In genomic region chr16:77919761-77920415, GRCh38 we compare ENCODE assay signal across 29 cellular contexts.
"Had no signal": no experiment of that assay in that cellular context is flagged by ENCODE, and none has a peak within 500 bp of the region (broad histone marks: within the 10 kb centered on the region; RNA-seq: fewer than 3 reads in every experiment).

No MANE protein-coding gene starts in this region.

- H3K27ac ChIP-seq: breast epithelium, epithelial cell of prostate, esophagus squamous epithelium, gastrocnemius medialis, right lobe of liver, skin epidermis, testis, uterus had no signal

- ATAC-seq: gastrocnemius medialis; naive thymus-derived CD8-positive, alpha-beta T cell; right lobe of liver; stimulated activated naive CD8-positive, alpha-beta T cell treated with anti-CD3 and anti-CD28 coated beads, Interleukin-15, Interleukin-2, amounts not matched to agents 100 U/mL and 50 U/mL, for 24 hours; T-cell had no signal

- FAIRE-seq: endometrium had no signal

- H3K27ac Mint-ChIP-seq: activated CD4-positive, alpha-beta memory T cell treated with anti-CD3 and anti-CD28 coated beads for 36 hours; activated naive CD4-positive, alpha-beta T cell treated with anti-CD3 and anti-CD28 coated beads for 36 hours; activated naive CD8-positive, alpha-beta T cell treated with anti-CD3 and anti-CD28 coated beads, Interleukin-2, amount 10 ng/mL, durations not matched to agents 7 days and 5 days; activated T-helper 1 cell treated with anti-CD3 and anti-CD28 coated beads, Interleukin-12 subunit alpha, Interleukin-12 subunit beta, Interleukin-2, Interleukin-4 antibody, amounts not matched to agents 30 ng/mL and 10 ng/mL and 1 ng/mL, durations not matched to agents 14 hours and 24 hours and 36 hours; dendritic cell treated with granulocyte-macrophage colony-stimulating factor and Interleukin-4, amounts not matched to agents 40 ng/mL and 50 ng/mL, for 4 days; naive thymus-derived CD8-positive, alpha-beta T cell; T-cell; T-helper 2 cell treated with Interferon-gamma antibody and Interleukin-4, amounts not matched to agents 5 μg/mL and 100 μg/mL, for 36 hours had no signal

- H3K4me1 Mint-ChIP-seq: activated naive CD8-positive, alpha-beta T cell treated with anti-CD3 and anti-CD28 coated beads, Interleukin-2, amount 10 ng/mL, durations not matched to agents 7 days and 5 days; central memory CD8-positive, alpha-beta T cell; naive thymus-derived CD8-positive, alpha-beta T cell; T-cell had no signal

- H3K36me3 Mint-ChIP-seq: activated CD4-positive, alpha-beta memory T cell treated with anti-CD3 and anti-CD28 coated beads for 36 hours; activated naive CD8-positive, alpha-beta T cell treated with anti-CD3 and anti-CD28 coated beads, Interleukin-2, amount 10 ng/mL, durations not matched to agents 7 days and 5 days; naive thymus-derived CD8-positive, alpha-beta T cell; T-cell had no signal

- H3K4me1 ChIP-seq: breast epithelium, gastrocnemius medialis, right lobe of liver, testis, uterus had no signal

- H3K27me3 Mint-ChIP-seq: dendritic cell treated with granulocyte-macrophage colony-stimulating factor and Interleukin-4, amounts not matched to agents 40 ng/mL and 50 ng/mL, for 4 days had no signal

- H3K4me3 ChIP-seq: breast epithelium, esophagus squamous epithelium, gastrocnemius medialis, right lobe of liver, skin epidermis, testis, uterus had no signal

- DNase-seq: activated CD4-positive, alpha-beta memory T cell treated with anti-CD3 and anti-CD28 coated beads for 36 hours; activated CD4-positive, alpha-beta T cell treated with anti-CD3 and anti-CD28 coated beads for 4 hours; activated CD8-positive, alpha-beta memory T cell treated with anti-CD3 and anti-CD28 coated beads, Interleukin-2, amount 50 U/mL, for 4 hours; activated effector memory CD4-positive, alpha-beta T cell treated with anti-CD3 and anti-CD28 coated beads, Interleukin-2, amount 50 U/mL, for 16 hours; activated naive CD4-positive, alpha-beta T cell treated with anti-CD3 and anti-CD28 coated beads for 36 hours; activated naive CD8-positive, alpha-beta T cell treated with anti-CD3 and anti-CD28 coated beads, Interleukin-2, amount 10 ng/mL, durations not matched to agents 7 days and 5 days; activated T-cell treated with anti-CD3 and anti-CD28 coated beads, Interleukin-2, amount 50 U/mL, for 1 hour; effector CD8-positive, alpha-beta T cell; esophagus squamous epithelium; gastrocnemius medialis; glutamatergic neuron; islet precursor cell; naive thymus-derived CD8-positive, alpha-beta T cell; right lobe of liver; stimulated activated CD4-positive, alpha-beta T cell treated with anti-CD3 and anti-CD28 coated beads, Interleukin-12 subunit alpha, Interleukin-12 subunit beta, amount 100 ng/mL, for 4 hours; stimulated activated CD4-positive, alpha-beta T cell treated with anti-CD3 and anti-CD28 coated beads, Interleukin-4, amount 100 ng/mL, for 1 hour; stimulated activated naive CD8-positive, alpha-beta T cell treated with anti-CD3 and anti-CD28 coated beads, Interleukin-15, Interleukin-2, amounts not matched to agents 100 U/mL and 50 U/mL, for 24 hours; T-cell; trophoblast cell; uterus had no signal

- H3K9me3 Mint-ChIP-seq: activated CD4-positive, alpha-beta memory T cell treated with anti-CD3 and anti-CD28 coated beads for 36 hours; activated naive CD4-positive, alpha-beta T cell treated with anti-CD3 and anti-CD28 coated beads for 36 hours; activated naive CD8-positive, alpha-beta T cell treated with anti-CD3 and anti-CD28 coated beads, Interleukin-2, amount 10 ng/mL, durations not matched to agents 7 days and 5 days; activated T-helper 1 cell treated with anti-CD3 and anti-CD28 coated beads, Interleukin-12 subunit alpha, Interleukin-12 subunit beta, Interleukin-2, Interleukin-4 antibody, amounts not matched to agents 30 ng/mL and 10 ng/mL and 1 ng/mL, durations not matched to agents 14 hours and 24 hours and 36 hours; central memory CD8-positive, alpha-beta T cell; dendritic cell treated with granulocyte-macrophage colony-stimulating factor and Interleukin-4, amounts not matched to agents 40 ng/mL and 50 ng/mL, for 4 days; naive thymus-derived CD8-positive, alpha-beta T cell; T-cell; T-helper 2 cell treated with Interferon-gamma antibody and Interleukin-4, amounts not matched to agents 5 μg/mL and 100 μg/mL, for 36 hours had no signal

- H3K9me3 ChIP-seq: breast epithelium, esophagus squamous epithelium, gastrocnemius medialis, right lobe of liver, testis, uterus had no signal

- H3K36me3 ChIP-seq: breast epithelium, esophagus squamous epithelium, gastrocnemius medialis, right lobe of liver, uterus had no signal

- H3K27me3 ChIP-seq: breast epithelium, gastrocnemius medialis, right lobe of liver, testis, uterus had no signal

- H3K4me3 Mint-ChIP-seq: activated CD4-positive, alpha-beta memory T cell treated with anti-CD3 and anti-CD28 coated beads for 36 hours; activated naive CD4-positive, alpha-beta T cell treated with anti-CD3 and anti-CD28 coated beads for 36 hours; activated naive CD8-positive, alpha-beta T cell treated with anti-CD3 and anti-CD28 coated beads, Interleukin-2, amount 10 ng/mL, durations not matched to agents 7 days and 5 days; activated T-helper 1 cell treated with anti-CD3 and anti-CD28 coated beads, Interleukin-12 subunit alpha, Interleukin-12 subunit beta, Interleukin-2, Interleukin-4 antibody, amounts not matched to agents 30 ng/mL and 10 ng/mL and 1 ng/mL, durations not matched to agents 14 hours and 24 hours and 36 hours; central memory CD8-positive, alpha-beta T cell; dendritic cell treated with granulocyte-macrophage colony-stimulating factor and Interleukin-4, amounts not matched to agents 40 ng/mL and 50 ng/mL, for 4 days; naive thymus-derived CD8-positive, alpha-beta T cell; T-cell; T-helper 2 cell treated with Interferon-gamma antibody and Interleukin-4, amounts not matched to agents 5 μg/mL and 100 μg/mL, for 36 hours had no signal
